In the genomic region with DNA sequence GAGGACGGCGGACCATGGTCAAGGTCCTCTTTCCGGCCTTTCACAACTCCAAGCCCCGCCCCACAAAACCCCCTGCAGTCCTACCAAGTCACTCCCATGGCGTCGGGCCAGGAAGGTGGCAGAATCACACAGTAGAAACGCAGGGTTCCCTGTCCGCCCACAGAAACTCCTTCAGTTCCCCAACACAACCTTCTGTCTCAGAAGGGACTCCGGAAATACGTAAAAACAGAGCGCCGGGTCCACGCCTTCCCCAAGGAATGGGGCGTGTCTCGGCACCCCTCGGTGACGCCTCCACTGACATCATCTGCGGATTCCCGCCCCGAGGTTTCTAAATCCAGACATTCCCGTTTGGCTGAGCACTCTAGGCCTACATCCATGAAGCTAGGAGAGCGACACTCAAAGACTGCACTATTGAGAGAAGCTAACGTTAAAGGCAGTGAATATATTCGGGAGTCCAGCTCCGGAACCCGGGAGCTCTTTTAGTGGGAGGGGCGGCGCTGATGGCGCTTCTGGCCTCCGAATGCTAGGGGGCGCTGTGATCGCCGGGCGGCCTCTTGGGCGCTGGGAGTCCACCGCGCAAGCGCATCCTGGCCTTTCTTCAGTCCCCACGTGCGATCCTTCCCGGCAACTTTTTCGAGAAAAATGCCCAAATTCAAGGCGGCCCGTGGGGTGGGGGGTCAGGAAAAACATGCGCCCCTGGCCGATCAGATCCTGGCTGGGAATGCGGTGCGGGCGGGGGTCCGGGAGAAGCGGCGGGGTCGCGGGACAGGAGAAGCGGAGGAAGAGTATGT, we compare ENCODE assay signal across 8 cellular contexts. TPM values are rescaled to one million over a fixed set of nuclear protein-coding genes. Genes with fewer than 3 reads are reported as not detected.
A peak's percentile ranks its signal among the peaks of the same experiment; 100 is the strongest.
DNase-seq lines count a peak whose midpoint lies in the region; ATAC-seq and TF ChIP-seq lines count a peak whose summit lies in the region.

A gene with protein sequence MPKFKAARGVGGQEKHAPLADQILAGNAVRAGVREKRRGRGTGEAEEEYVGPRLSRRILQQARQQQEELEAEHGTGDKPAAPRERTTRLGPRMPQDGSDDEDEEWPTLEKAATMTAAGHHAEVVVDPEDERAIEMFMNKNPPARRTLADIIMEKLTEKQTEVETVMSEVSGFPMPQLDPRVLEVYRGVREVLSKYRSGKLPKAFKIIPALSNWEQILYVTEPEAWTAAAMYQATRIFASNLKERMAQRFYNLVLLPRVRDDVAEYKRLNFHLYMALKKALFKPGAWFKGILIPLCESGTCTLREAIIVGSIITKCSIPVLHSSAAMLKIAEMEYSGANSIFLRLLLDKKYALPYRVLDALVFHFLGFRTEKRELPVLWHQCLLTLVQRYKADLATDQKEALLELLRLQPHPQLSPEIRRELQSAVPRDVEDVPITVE (plus strand): TSS at position 579 of the 791 bp plus-strand sequence. CDS start 64 bp downstream, at position 643.
A gene with protein sequence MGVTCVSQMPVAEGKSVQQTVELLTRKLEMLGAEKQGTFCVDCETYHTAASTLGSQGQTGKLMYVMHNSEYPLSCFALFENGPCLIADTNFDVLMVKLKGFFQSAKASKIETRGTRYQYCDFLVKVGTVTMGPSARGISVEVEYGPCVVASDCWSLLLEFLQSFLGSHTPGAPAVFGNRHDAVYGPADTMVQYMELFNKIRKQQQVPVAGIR (minus strand): TSS at position 219 of the 791 bp plus-strand sequence. CDS start 121 bp downstream, at position 98.

- DNase-seq in DMS153 (lab: John Stamatoyannopoulos, UW) (peak; percentile 73), HuH-7.5 (ENCODE audit: low spot score) (peak; percentile 80), activated T-cell treated with anti-CD3 and anti-CD28 coated beads for 1 hour (ENCODE audit: low read depth) (peak; percentile 95), epidermal melanocyte (ENCODE audit: insufficient read length, low spot score) (peak; percentile 96)
- peak; percentile 92 to 93 for DNase-seq in stimulated activated CD8-positive, alpha-beta memory T cell treated with anti-CD3 and anti-CD28 coated beads, Interleukin-4, amount 100 ng/mL, for 1 hour (ENCODE audit: low read depth in 2 of 2, low spot score in 1 of 2)

- peak within 1 kb of the TSS; percentile 88 for H3K4me3 ChIP-seq in OCI-LY3 (ENCODE audit: low read length)
- peak within 1 kb of the TSS; percentile 84 for H3K4me3 ChIP-seq in mononuclear cell (ENCODE audit: low read length)

- ATAC-seq in GM21526 (IDR thresholded peaks at IDR 0.05; ENCODE audit: low FRiP score, unreplicated experiment), result peak; percentile 85

- H3K9me3 ChIP-seq in OCI-LY3 (ENCODE audit: insufficient read depth, low read length), result no peaks in the 10 kb centered on the region
- no peaks in the 10 kb centered on the region for H3K9me3 ChIP-seq in mononuclear cell (ENCODE audit: low read depth, low read length)

- peaks cover 74% of the 10 kb centered on the region for H3K79me2 ChIP-seq in OCI-LY3 (ENCODE audit: low read length)

- peak within 1 kb of the TSS; percentile 99 for H2AFZ ChIP-seq in OCI-LY3 (ENCODE audit: low read depth, low read length)

- peak; percentile 96 for TF ChIP-seq CTCF in OCI-LY3 (IDR thresholded peaks at IDR 0.05; ENCODE audit: low read depth, low read length)

- no peaks in the 10 kb centered on the region for H3K27me3 ChIP-seq in OCI-LY3 (ENCODE audit: low read depth, low read length)
- H3K27me3 ChIP-seq in mononuclear cell (ENCODE audit: insufficient read depth, low read length), result no peaks in the 10 kb centered on the region

- peak within 1 kb of the TSS; percentile 76 for H3K27ac ChIP-seq in OCI-LY3 (ENCODE audit: low read length)

- H3K4me1 ChIP-seq in OCI-LY3 (ENCODE audit: low read length) (peaks cover 28% of the 10 kb centered on the region), mononuclear cell (ENCODE audit: insufficient read depth, low read length) (peaks cover 38% of the 10 kb centered on the region)

- no peaks in the 10 kb centered on the region for H4K20me1 ChIP-seq in OCI-LY3 (ENCODE audit: insufficient read depth, low read length)

- peak within 1 kb of the TSS; percentile 87 for H3K9ac ChIP-seq in OCI-LY3 (ENCODE audit: low read length)

- H3K4me2 ChIP-seq in OCI-LY3 (ENCODE audit: low read length), result peak within 1 kb of the TSS; percentile 95

- H3K36me3 ChIP-seq in OCI-LY3 (replicated peaks; ENCODE audit: low read depth, low read length), result peaks cover 21% of the 10 kb centered on the region

RNA-seq across cellular contexts. Expression of the first gene that starts in this region (rescaled TPM):
- 3.8 TPM for total RNA-seq in mononuclear cell

RNA-seq across cellular contexts. Expression of the second gene that starts in this region (rescaled TPM):
- 2.5 TPM for total RNA-seq in mononuclear cell

Comparison
In these comparisons a context has a peak if more than half of its experiments do, and no peak if none do; other contexts are left out.
1. Peak in every context shown above with its lines: DNase-seq, ATAC-seq, H3K4me3 ChIP-seq and H3K27ac ChIP-seq.